ENCODE assay signal across 8 cellular contexts in the genomic region with DNA sequence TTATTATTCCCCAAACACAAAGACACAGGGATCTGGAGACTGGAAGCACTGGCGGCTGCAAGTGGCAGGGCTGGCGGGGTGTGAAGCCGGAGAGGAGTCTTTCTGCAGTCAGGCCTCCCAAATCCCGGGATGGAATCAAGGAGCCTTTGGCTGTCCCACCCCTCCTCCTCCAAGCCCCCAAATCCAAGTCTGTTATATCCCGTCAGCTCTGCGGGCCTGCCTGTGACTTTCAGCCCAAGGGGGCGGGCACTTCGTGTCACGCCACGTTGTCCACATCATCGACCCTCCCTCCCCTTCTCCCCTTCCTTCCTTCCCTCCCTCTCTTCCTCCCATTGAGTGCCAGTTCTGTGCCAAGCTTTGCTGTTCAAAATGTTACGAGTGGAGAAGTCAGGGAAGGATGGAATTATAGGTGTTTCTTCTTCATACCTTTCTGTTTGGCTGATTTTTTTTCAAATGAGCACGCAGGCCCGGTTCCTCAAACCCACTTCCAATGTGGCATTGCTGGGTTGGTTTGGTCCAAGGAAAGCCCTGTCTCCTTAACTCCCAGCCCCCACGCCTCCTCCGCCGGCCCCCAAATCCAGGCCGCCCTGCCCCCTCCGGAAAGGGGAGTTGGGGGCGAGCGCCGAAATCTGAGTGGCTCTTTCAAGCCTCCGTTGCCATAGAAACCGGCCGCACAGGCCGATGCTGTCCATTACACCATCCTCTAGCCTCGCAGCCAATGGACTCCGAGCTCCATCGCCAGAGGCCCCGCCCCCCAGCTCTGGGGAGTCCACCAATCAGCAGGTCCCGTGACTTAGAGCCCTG. TPM values are rescaled to one million over a fixed set of nuclear protein-coding genes. Genes with fewer than 3 reads are reported as not detected.
DNase-seq lines count a peak whose midpoint lies in the region; ATAC-seq and TF ChIP-seq lines count a peak whose summit lies in the region.

No MANE protein-coding gene starts in this region.

- WGBS in neuronal stem cell (ENCODE audit: extremely low coverage in 2 of 2, insufficient read length in 2 of 2, insufficient replicate concordance in 1 of 2), 2 donors = no CpG with 5 or more reads among the region's 31 CpGs

- H3K9me3 ChIP-seq in Caco-2 (no peaks in the 10 kb centered on the region), HUES6 (ENCODE audit: control insufficient read depth, insufficient read depth, low read depth, low read length) (no peaks in the 10 kb centered on the region), RWPE2 (ENCODE audit: severe bottlenecking) (no peaks in the 10 kb centered on the region), neuronal stem cell (replicated peaks in 1 of 2; ENCODE audit: control insufficient read depth in 2 of 2, insufficient read depth in 1 of 2, low read depth in 1 of 2, low read length in 2 of 2) (no peaks in the 10 kb centered on the region)

- H3K27me3 Mint-ChIP-seq in Caco-2 (ENCODE audit: insufficient read depth, unreplicated experiment) = no peaks in the 10 kb centered on the region
- peaks cover 17% of the 10 kb centered on the region for H3K27me3 Mint-ChIP-seq in activated naive CD4-positive, alpha-beta T cell treated with anti-CD3 and anti-CD28 coated beads, Interleukin-2, amount 10 ng/mL, durations not matched to agents 7 days and 5 days

- no peaks in the 10 kb centered on the region for H3K4me1 Mint-ChIP-seq in Caco-2 (ENCODE audit: low read depth, unreplicated experiment)
- H3K4me1 Mint-ChIP-seq in activated naive CD4-positive, alpha-beta T cell treated with anti-CD3 and anti-CD28 coated beads, Interleukin-2, amount 10 ng/mL, durations not matched to agents 7 days and 5 days = peaks cover 19% of the 10 kb centered on the region

- BruUV-seq in Caco-2 (replicated peaks; lab: Mats Ljungman, UMichigan) = no TSS peak

- no peak overlapping the region for H3K4me3 ChIP-seq in Caco-2 (ENCODE audit: low read depth, low read length)
- H3K4me3 ChIP-seq in HUES6 (ENCODE audit: low read depth, low read length) = peak overlapping the region; percentile 74
- peak overlapping the region; percentile 21 for H3K4me3 ChIP-seq in RWPE2 (ENCODE audit: severe bottlenecking)
- peak overlapping the region; percentile 52 to 72 for H3K4me3 ChIP-seq in neuronal stem cell (ENCODE audit: low read length in 2 of 2)

- POLR2A ChIA-PET in Caco-2 (lab: Charles Lee) = no interaction called here

- H3K9me3 Mint-ChIP-seq in Caco-2 (ENCODE audit: unreplicated experiment) = peaks cover 18% of the 10 kb centered on the region
- H3K9me3 Mint-ChIP-seq in activated naive CD4-positive, alpha-beta T cell treated with anti-CD3 and anti-CD28 coated beads, Interleukin-2, amount 10 ng/mL, durations not matched to agents 7 days and 5 days = no peaks in the 10 kb centered on the region

- H3K9ac ChIP-seq in HUES6 (ENCODE audit: low read length) (peak overlapping the region; percentile 84), neuronal stem cell (ENCODE audit: low read depth, low read length, poor library complexity) (no peak overlapping the region)

- H2BK12ac ChIP-seq in neuronal stem cell (ENCODE audit: low read length) = no peak overlapping the region

- H3K14ac ChIP-seq in neuronal stem cell (ENCODE audit: low read length) = no peak overlapping the region

- peak; percentile 51 to 67 for DNase-seq in Caco-2
- DNase-seq in RWPE2 (ENCODE audit: low spot score) = peak; percentile 96
- DNase-seq in activated naive CD4-positive, alpha-beta T cell treated with anti-CD3 and anti-CD28 coated beads, Interleukin-2, amount 10 ng/mL, durations not matched to agents 7 days and 5 days = peak; percentile 87
- DNase-seq in germinal center (ENCODE audit: low spot score) = peak; percentile 98
- DNase-seq in neuronal stem cell (ENCODE audit: low spot score) = peak; percentile 99
- peak; percentile 62 to 100 (median 98) for DNase-seq in substantia nigra (lab: John Stamatoyannopoulos, UW)

- no peak overlapping the region for H2BK15ac ChIP-seq in neuronal stem cell (ENCODE audit: low read length)

- H3K36me3 ChIP-seq in Caco-2 (ENCODE audit: control insufficient read depth, insufficient read depth, low read length) (no peaks in the 10 kb centered on the region), HUES6 (ENCODE audit: control insufficient read depth, insufficient read depth, low read length) (no peaks in the 10 kb centered on the region), RWPE2 (ENCODE audit: low read depth) (no peaks in the 10 kb centered on the region), neuronal stem cell (replicated peaks in 1 of 2; ENCODE audit: control insufficient read depth in 2 of 2, insufficient read depth in 2 of 2, low read length in 2 of 2) (no peaks in the 10 kb centered on the region)

- TF ChIP-seq CTCF in Caco-2 (IDR thresholded peaks at IDR 0.05; ENCODE audit: insufficient read depth in 1 of 2, low read depth in 1 of 2, low read length in 1 of 2, severe bottlenecking in 1 of 2, unreplicated experiment in 1 of 2) (no peak), RWPE2 (IDR thresholded peaks at IDR 0.05; ENCODE audit: poor library complexity, severe bottlenecking) (no peak)

- no peak overlapping the region for H3K4me3 Mint-ChIP-seq in Caco-2 (ENCODE audit: unreplicated experiment)
- peak overlapping the region; percentile 65 for H3K4me3 Mint-ChIP-seq in activated naive CD4-positive, alpha-beta T cell treated with anti-CD3 and anti-CD28 coated beads, Interleukin-2, amount 10 ng/mL, durations not matched to agents 7 days and 5 days

- H3K27ac ChIP-seq in HUES6 (ENCODE audit: low read depth, low read length) (peak overlapping the region; percentile 79), RWPE2 (ENCODE audit: poor library complexity, severe bottlenecking) (peak overlapping the region; percentile 72), neuronal stem cell (replicated peaks; ENCODE audit: low read length) (peak overlapping the region; percentile 94), substantia nigra (ENCODE audit: low read depth, low read length, poor library complexity, severe bottlenecking) (peak overlapping the region; percentile 99)

- H2AFZ ChIP-seq in neuronal stem cell (ENCODE audit: low read length) = peak overlapping the region; percentile 71

- no peak overlapping the region for H4K8ac ChIP-seq in neuronal stem cell (ENCODE audit: low read depth, low read length)

- no peaks in the 10 kb centered on the region for H3K4me1 ChIP-seq in Caco-2
- peaks cover 20% of the 10 kb centered on the region for H3K4me1 ChIP-seq in HUES6 (ENCODE audit: control insufficient read depth, insufficient read depth, low read length)
- peaks cover 29% of the 10 kb centered on the region for H3K4me1 ChIP-seq in RWPE2 (ENCODE audit: insufficient read depth, poor library complexity, severe bottlenecking)
- H3K4me1 ChIP-seq in neuronal stem cell (ENCODE audit: control insufficient read depth in 2 of 2, insufficient read depth in 1 of 2, low read depth in 1 of 2, low read length in 2 of 2) = peaks cover 4 to 10% of the 10 kb centered on the region in 2 donors

- no peaks in the 10 kb centered on the region for H3K79me1 ChIP-seq in neuronal stem cell (ENCODE audit: low read depth, low read length)

- ATAC-seq in GM21423 (IDR thresholded peaks at IDR 0.05; ENCODE audit: unreplicated experiment) (peak; percentile 96), RWPE2 (ENCODE audit: low read depth) (peak; percentile 86)

- no peak overlapping the region for H2AK5ac ChIP-seq in neuronal stem cell (ENCODE audit: low read depth, low read length)

- H3K27me3 ChIP-seq in Caco-2 (replicated peaks; ENCODE audit: control insufficient read depth, insufficient read depth, low read length) (no peaks in the 10 kb centered on the region), HUES6 (ENCODE audit: control insufficient read depth, insufficient read depth, low read length) (0 out of 2 replicates have a peak, but pooled peaks cover 3% of the 10 kb centered on the region), RWPE2 (ENCODE audit: insufficient read depth, poor library complexity, severe bottlenecking) (no peaks in the 10 kb centered on the region), neuronal stem cell (ENCODE audit: control insufficient read depth in 3 of 3, insufficient read depth in 3 of 3, low read depth in 1 of 3, low read length in 3 of 3) (no peaks in the 10 kb centered on the region)

- no peaks in the 10 kb centered on the region for H3K36me3 Mint-ChIP-seq in Caco-2 (ENCODE audit: insufficient read depth, unreplicated experiment)
- no peaks in the 10 kb centered on the region for H3K36me3 Mint-ChIP-seq in activated naive CD4-positive, alpha-beta T cell treated with anti-CD3 and anti-CD28 coated beads, Interleukin-2, amount 10 ng/mL, durations not matched to agents 7 days and 5 days

- peak overlapping the region; percentile 30 for H2BK5ac ChIP-seq in neuronal stem cell (ENCODE audit: low read length)

- no peak overlapping the region for H3K4ac ChIP-seq in neuronal stem cell (ENCODE audit: low read length)

- peak overlapping the region; percentile 69 for H3K4me2 ChIP-seq in neuronal stem cell (ENCODE audit: insufficient read depth, low read length, poor library complexity, severe bottlenecking)

- CTCF ChIA-PET in Caco-2 (lab: Charles Lee) = interaction anchor here (1.0 kb wide), 1 partner anchor 44 kb away, joined by 3 read pairs; no protein-coding TSS in a partner anchor
- CTCF ChIA-PET in activated naive CD4-positive, alpha-beta T cell treated with anti-CD3 and anti-CD28 coated beads, Interleukin-2, amount 10 ng/mL, durations not matched to agents 7 days and 5 days (lab: Charles Lee) = interaction anchor here (0.6 to 3.3 kb wide), 7 partner anchors 9 to 20 kb away, joined by 3 to 13 read pairs (median 3); a partner anchor contains a TSS

- H2BK120ac ChIP-seq in neuronal stem cell (ENCODE audit: low read depth, low read length) = no peak overlapping the region

- no peak overlapping the region for H4K91ac ChIP-seq in neuronal stem cell (ENCODE audit: low read depth, low read length, poor library complexity)

- no peak overlapping the region for H3K23ac ChIP-seq in neuronal stem cell (ENCODE audit: low read depth, low read length, poor library complexity)

- intact Hi-C loops in Caco-2 (cut with micrococcal nuclease; ENCODE audit: unreplicated experiment) = no loop called here

- H3K18ac ChIP-seq in neuronal stem cell (ENCODE audit: low read length) = peak overlapping the region; percentile 61

- H3K27ac Mint-ChIP-seq in Caco-2 (ENCODE audit: unreplicated experiment) = no peak overlapping the region
- peak overlapping the region; percentile 28 for H3K27ac Mint-ChIP-seq in activated naive CD4-positive, alpha-beta T cell treated with anti-CD3 and anti-CD28 coated beads, Interleukin-2, amount 10 ng/mL, durations not matched to agents 7 days and 5 days

RNA-seq across cellular contexts. Expression of a gene that starts 12.7 kb away (rescaled TPM):
- total RNA-seq in Caco-2 (2022) = 34.4 and 37.2 TPM in 2 replicates
- polyA plus RNA-seq in neuronal stem cell (2013, experiment 1 of 2) = 40.2 TPM
- 40.1 TPM for polyA plus RNA-seq in neuronal stem cell (2013, experiment 2 of 2)

RNA-seq across cellular contexts. Expression of a gene that starts 15.3 kb away (rescaled TPM):
- total RNA-seq in Caco-2 (2022) = 13.9 and 14.7 TPM in 2 replicates
- polyA plus RNA-seq in neuronal stem cell (2013, experiment 1 of 2) = 52.4 TPM
- 51.5 TPM for polyA plus RNA-seq in neuronal stem cell (2013, experiment 2 of 2)

RNA-seq across cellular contexts. Expression of a gene that starts 19.5 kb away (rescaled TPM):
- 10.3 and 11.5 TPM in 2 replicates for total RNA-seq in Caco-2 (2022)
- 23.9 TPM for polyA plus RNA-seq in neuronal stem cell (2013, experiment 1 of 2)
- polyA plus RNA-seq in neuronal stem cell (2013, experiment 2 of 2) = 23.8 TPM

RNA-seq across cellular contexts. Expression of a gene that starts 36.9 kb away (rescaled TPM):
- total RNA-seq in Caco-2 (2022) = 24.6 and 27.5 TPM in 2 replicates
- polyA plus RNA-seq in neuronal stem cell (2013, experiment 1 of 2) = 27.7 TPM
- 26.1 TPM for polyA plus RNA-seq in neuronal stem cell (2013, experiment 2 of 2)

RNA-seq across cellular contexts. Expression of a gene that starts 52.5 kb away (rescaled TPM):
- total RNA-seq in Caco-2 (2022) = not detected in 2 replicates
- not detected for polyA plus RNA-seq in neuronal stem cell (2013, experiment 1 of 2)
- polyA plus RNA-seq in neuronal stem cell (2013, experiment 2 of 2) = not detected
